ENCODE assay signal across 9 cellular contexts in the genomic region with DNA sequence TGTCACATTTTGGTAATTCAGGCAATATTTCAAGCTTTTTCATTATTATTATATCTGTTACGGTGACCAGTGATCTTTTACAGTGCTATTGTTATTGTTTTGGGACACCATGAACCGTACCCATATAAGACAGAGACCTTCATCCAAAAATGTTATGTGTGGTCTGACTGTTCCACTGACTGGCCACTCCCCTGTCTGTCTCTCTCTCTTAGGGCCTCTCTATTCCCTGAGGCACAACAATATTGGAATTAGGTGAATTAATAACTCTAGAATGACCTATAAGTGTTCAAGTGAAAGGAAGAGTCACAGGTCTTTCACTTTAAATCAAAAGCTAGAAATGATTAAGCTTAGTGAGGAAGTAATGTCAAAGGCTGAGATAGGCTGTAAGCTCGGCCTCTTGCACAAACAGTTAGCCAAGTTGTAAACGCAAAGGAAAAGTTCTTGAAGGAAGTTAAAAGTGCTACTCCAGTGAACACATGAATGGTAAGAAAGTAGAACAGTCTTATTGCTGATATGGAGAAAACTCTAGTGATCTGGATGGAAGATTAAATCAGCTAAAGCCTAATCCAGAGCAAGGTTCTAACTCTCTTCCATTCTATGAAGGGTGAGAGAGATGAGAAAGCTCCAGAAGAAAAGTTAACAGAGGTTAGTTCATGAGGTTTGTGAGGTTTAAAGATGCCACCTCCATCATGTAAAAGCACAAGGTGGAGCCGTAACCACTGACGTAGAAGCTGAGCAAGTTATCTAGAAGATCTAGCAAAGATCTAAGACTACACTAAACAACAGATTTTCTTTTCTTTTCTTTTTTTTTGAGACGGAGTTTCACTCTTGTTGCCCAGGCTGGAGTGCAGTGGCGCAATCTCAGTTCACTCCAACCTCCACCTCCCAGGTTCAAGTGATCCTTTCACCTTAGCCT. TPM values are rescaled to one million over a fixed set of nuclear protein-coding genes. Genes with fewer than 3 reads are reported as not detected.
DNase-seq lines count a peak whose midpoint lies in the region; ATAC-seq and TF ChIP-seq lines count a peak whose summit lies in the region.
"Had no signal": no experiment of that assay in that cellular context is flagged by ENCODE, and none has a peak within 500 bp of the region (broad histone marks: within the 10 kb centered on the region; RNA-seq: fewer than 3 reads in every experiment).

No MANE protein-coding gene starts in this region.

- peak overlapping the region; percentile 69 to 82 (median 76) for H3K4me3 Mint-ChIP-seq in CD4-positive, CD25-positive, alpha-beta regulatory T cell

- H3K9me3 ChIP-seq in CD4-positive, CD25-positive, alpha-beta regulatory T cell (ENCODE audit: control insufficient read depth in 2 of 2, low read length in 2 of 2) = no peaks in the 10 kb centered on the region
- H3K9me3 ChIP-seq in KOPT-K1 (ENCODE audit: insufficient read depth, low read length, poor library complexity, severe bottlenecking) = peaks cover 9% of the 10 kb centered on the region
- H3K9me3 ChIP-seq in colonic mucosa = no peaks in the 10 kb centered on the region

- no peaks in the 10 kb centered on the region for H3K27me3 ChIP-seq in CD4-positive, CD25-positive, alpha-beta regulatory T cell (ENCODE audit: control insufficient read depth, insufficient read depth, low read length)
- no peaks in the 10 kb centered on the region for H3K27me3 ChIP-seq in colonic mucosa

- no peaks in the 10 kb centered on the region for H3K36me3 ChIP-seq in CD4-positive, CD25-positive, alpha-beta regulatory T cell (ENCODE audit: control insufficient read depth, insufficient read depth, low read length)
- H3K36me3 ChIP-seq in KOPT-K1 (ENCODE audit: insufficient read depth, low read length) (no peaks in the 10 kb centered on the region), colonic mucosa (no peaks in the 10 kb centered on the region)

- peaks cover 43% of the 10 kb centered on the region for H3K4me1 ChIP-seq in CD4-positive, CD25-positive, alpha-beta regulatory T cell (ENCODE audit: control insufficient read depth, insufficient read depth, low read length, poor library complexity, severe bottlenecking)
- no peaks in the 10 kb centered on the region for H3K4me1 ChIP-seq in colonic mucosa

- no peaks in the 10 kb centered on the region for H3K27me3 Mint-ChIP-seq in CD4-positive, CD25-positive, alpha-beta regulatory T cell

- peak overlapping the region; percentile 97 for H3K27ac ChIP-seq in CD4-positive, CD25-positive, alpha-beta regulatory T cell (ENCODE audit: insufficient read depth, low read length, poor library complexity, severe bottlenecking)
- H3K27ac ChIP-seq in KOPT-K1 (ENCODE audit: low read depth, low read length, poor library complexity, severe bottlenecking) (peak overlapping the region; percentile 20), colonic mucosa (peak overlapping the region; percentile 51)

- intact Hi-C loops in colonic mucosa (cut with DNase I) = no loop called here

- DNase-seq in CD4-positive, CD25-positive, alpha-beta regulatory T cell = peak; percentile 59 to 90 (median 88)
- DNase-seq in colonic mucosa (no peak), RKO (ENCODE audit: low spot score) (no peak), SW480 (ENCODE audit: low spot score) (no peak), islet precursor cell (no peak), NCI-H226 (no peak)
- DNase-seq: DMS79 treated with DMSO at 0.1 percent for 48 hours had no signal

- H3K36me3 Mint-ChIP-seq in CD4-positive, CD25-positive, alpha-beta regulatory T cell = no peaks in the 10 kb centered on the region

- H3K4me1 Mint-ChIP-seq in CD4-positive, CD25-positive, alpha-beta regulatory T cell = peaks cover 23 to 51% (median 44%) of the 10 kb centered on the region in 4 donors

- no peak for TF ChIP-seq CTCF in colonic mucosa (IDR thresholded peaks at IDR 0.05)

- ATAC-seq in CD4-positive, CD25-positive, alpha-beta regulatory T cell (ENCODE audit: low read depth in 2 of 2) = peak; percentile 96
- ATAC-seq in GM19467 (IDR thresholded peaks at IDR 0.05; ENCODE audit: unreplicated experiment) = peak; percentile 52

- H3K9ac ChIP-seq in colonic mucosa (ENCODE audit: low read depth in 2 of 2, low read length in 2 of 2) = peak overlapping the region in 1 of 2 donors; percentile 3

- H3K4me3 ChIP-seq in CD4-positive, CD25-positive, alpha-beta regulatory T cell (ENCODE audit: low read depth, low read length) = peak overlapping the region; percentile 52
- H3K4me3 ChIP-seq in colonic mucosa = no peak overlapping the region

- H3K9me3 Mint-ChIP-seq in CD4-positive, CD25-positive, alpha-beta regulatory T cell = peaks cover 0 to 2% (median 0%) of the 10 kb centered on the region in 7 donors

- H3K27ac Mint-ChIP-seq in CD4-positive, CD25-positive, alpha-beta regulatory T cell = peak overlapping the region; percentile 98 to 100 (median 98)

RNA-seq across cellular contexts. Expression of gene DIPK1A, which starts 19.7 kb away (rescaled TPM):
- total RNA-seq in CD4-positive, CD25-positive, alpha-beta regulatory T cell = 10.9 TPM
- polyA plus RNA-seq in CD4-positive, CD25-positive, alpha-beta regulatory T cell = 10 to 100 TPM; 13.0 to 19.6 (median 15.2) TPM
- total RNA-seq in colonic mucosa = 10 to 100 TPM; 14.3 to 14.4 TPM

Comparison
In these comparisons a context has a peak if more than half of its experiments do, and no peak if none do; other contexts are left out.
1. DNase-seq: peak in CD4-positive, CD25-positive, alpha-beta regulatory T cell (3 of 3); none in colonic mucosa (single experiment), RKO (single experiment), SW480 (single experiment), islet precursor cell (single experiment) and NCI-H226 (single experiment).
2. H3K27ac ChIP-seq: peak in every context shown above with its lines; median percentile 97 in CD4-positive, CD25-positive, alpha-beta regulatory T cell; 51 in colonic mucosa; 20 in KOPT-K1.